15 cellular contexts compared by ENCODE assay signal in the genomic region with DNA sequence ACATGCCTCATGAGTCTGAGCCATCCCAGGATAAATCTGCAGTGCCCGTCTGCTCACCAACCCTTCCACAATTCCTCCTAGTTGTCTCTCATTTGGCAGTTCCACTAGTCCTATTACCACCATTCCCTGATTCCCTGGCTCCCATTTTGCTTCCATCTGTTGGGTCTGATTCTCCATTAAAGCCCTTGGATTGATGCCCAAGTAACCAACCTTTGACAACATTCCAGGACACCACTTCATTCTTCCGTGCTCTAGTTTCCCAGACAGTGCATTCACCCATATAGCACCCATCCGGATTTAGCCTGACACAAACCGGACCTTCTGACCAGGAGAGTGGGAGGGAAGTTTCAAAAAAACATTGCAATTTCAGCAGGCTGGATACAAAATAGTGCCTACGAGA.
DNase-seq lines count a peak whose midpoint lies in the region; ATAC-seq, FAIRE-seq and TF ChIP-seq lines count a peak whose summit lies in the region.
"Had no signal": no experiment of that assay in that cellular context is flagged by ENCODE, and none has a peak within 500 bp of the region (broad histone marks: within the 10 kb centered on the region; RNA-seq: fewer than 3 reads in every experiment).

No MANE protein-coding gene starts in this region.

- CTCF ChIA-PET in IMR-90 (lab: Yijun Ruan, JAX): no interaction called here

- TF ChIP-seq POLR2A in IMR-90 (IDR thresholded peaks at IDR 0.05; ENCODE audit: low read depth, low read length): no peak

- WGBS in IMR-90 (ENCODE audit: extremely low coverage in 2 of 2, insufficient read length in 1 of 2), 2 experiments: 60% methylated on average over 1 of the region's 5 CpGs; no CpG with 5 or more reads in 1 of the 2 experiments

- H3K27ac Mint-ChIP-seq in astrocyte (ENCODE audit: unreplicated experiment): no peak overlapping the region
- H3K27ac Mint-ChIP-seq: activated T-helper 1 cell treated with anti-CD3 and anti-CD28 coated beads, Interleukin-12 subunit alpha, Interleukin-12 subunit beta, Interleukin-2, Interleukin-4 antibody, amounts not matched to agents 30 ng/mL and 10 ng/mL and 1 ng/mL, durations not matched to agents 14 hours and 24 hours and 36 hours; stimulated activated naive CD8-positive, alpha-beta T cell treated with anti-CD3 and anti-CD28 coated beads, Interleukin-15, Interleukin-2, amounts not matched to agents 100 ng/mL and 50 ng/mL, for 24 hours had no signal

- intact Hi-C loops in IMR-90 (cut with micrococcal nuclease): no loop called here

- H3K27me3 ChIP-seq in IMR-90 (ENCODE audit: control insufficient read depth, insufficient read depth, low read length) (no peaks in the 10 kb centered on the region), astrocyte (ENCODE audit: insufficient read depth, low read length) (no peaks in the 10 kb centered on the region)

- no peak overlapping the region for H4K91ac ChIP-seq in IMR-90 (ENCODE audit: insufficient read depth, low read depth, low read length)

- peak; percentile 19 for DNase-seq in AG10803 (ENCODE audit: low read depth)
- DNase-seq in IMR-90: peak; percentile 6
- peak; percentile 60 for DNase-seq in astrocyte (ENCODE audit: low read depth)
- peak; percentile 51 for DNase-seq in iris pigment epithelial cell (ENCODE audit: low read depth)
- DNase-seq in retina: no peak
- DNase-seq in NCI-H1105 treated with DMSO at 0.1 percent for 48 hours (lab: John Stamatoyannopoulos, UW): no peak
- DNase-seq in GF-D8 (lab: John Stamatoyannopoulos, UW): no peak
- DNase-seq: left ventricle myocardium inferior; NCI-H1436 treated with DMSO at 0.1 percent for 48 hours; posterior cingulate gyrus; stimulated activated CD4-positive, alpha-beta T cell treated with anti-CD3 and anti-CD28 coated beads, Interleukin-12 subunit alpha, Interleukin-12 subunit beta, amount 100 ng/mL, for 4 hours had no signal

- H2BK120ac ChIP-seq in IMR-90 (ENCODE audit: low read depth, low read length): no peak overlapping the region

- peaks cover 11% of the 10 kb centered on the region for H3K4me1 Mint-ChIP-seq in astrocyte (ENCODE audit: low read depth, unreplicated experiment)

- TF ChIP-seq RAD21 in IMR-90 (IDR thresholded peaks at IDR 0.05; ENCODE audit: low read length): no peak

- H3K9ac ChIP-seq in IMR-90 (ENCODE audit: low read depth, low read length) (no peak overlapping the region), astrocyte (ENCODE audit: low read length) (peak overlapping the region; percentile 53)

- no peak overlapping the region for H3K23ac ChIP-seq in IMR-90 (ENCODE audit: low read depth, low read length)

- H3K56ac ChIP-seq in IMR-90 (ENCODE audit: extremely low read depth, insufficient read depth, low read length): no peak overlapping the region

- H2BK20ac ChIP-seq in IMR-90 (ENCODE audit: low read depth, low read length): no peak overlapping the region

- H3K9me3 ChIP-seq in IMR-90 (ENCODE audit: control insufficient read depth, insufficient read depth, low read length) (no peaks in the 10 kb centered on the region), astrocyte (ENCODE audit: insufficient read depth, low read depth, low read length) (no peaks in the 10 kb centered on the region)

- H3K9me1 ChIP-seq in IMR-90 (ENCODE audit: insufficient read depth, low read length): no peaks in the 10 kb centered on the region

- H3K79me1 ChIP-seq in IMR-90 (ENCODE audit: low read depth in 1 of 2, low read length in 2 of 2): no peaks in the 10 kb centered on the region

- no peak overlapping the region for H2BK5ac ChIP-seq in IMR-90 (ENCODE audit: low read depth, low read length, poor library complexity, severe bottlenecking)

- no peak overlapping the region for H3K14ac ChIP-seq in IMR-90 (replicated peaks; ENCODE audit: low read depth, low read length)

- no peak overlapping the region for H4K5ac ChIP-seq in IMR-90 (ENCODE audit: low read depth, low read length)

- no peaks in the 10 kb centered on the region for H3K27me3 Mint-ChIP-seq in astrocyte (ENCODE audit: low read depth, unreplicated experiment)
- H3K27me3 Mint-ChIP-seq: stimulated activated naive CD8-positive, alpha-beta T cell treated with anti-CD3 and anti-CD28 coated beads, Interleukin-15, Interleukin-2, amounts not matched to agents 100 ng/mL and 50 ng/mL, for 24 hours had no signal

- BruUV-seq in IMR-90 (replicated peaks; lab: Mats Ljungman, UMichigan): no TSS peak

- no peak overlapping the region for H3K27ac ChIP-seq in IMR-90 (ENCODE audit: insufficient read depth, low read length)
- H3K27ac ChIP-seq in astrocyte (ENCODE audit: low read depth, low read length): peak overlapping the region; percentile 83
- H3K27ac ChIP-seq: left ventricle myocardium inferior had no signal

- H3K4me2 ChIP-seq in IMR-90 (ENCODE audit: low read depth, low read length) (no peak overlapping the region), astrocyte (ENCODE audit: low read length) (peak overlapping the region; percentile 56)

- H3K4me3 ChIP-seq in AG10803 (ENCODE audit: low read length) (no peak overlapping the region), IMR-90 (ENCODE audit: insufficient read depth, low read depth, low read length) (no peak overlapping the region), astrocyte (ENCODE audit: insufficient read depth, low read depth, low read length) (no peak overlapping the region)
- H3K4me3 ChIP-seq: left ventricle myocardium inferior had no signal

- no peak overlapping the region for H2AK9ac ChIP-seq in IMR-90 (replicated peaks; ENCODE audit: low read depth, low read length, poor library complexity)

- no peak for TF ChIP-seq CTCF in AG10803 (conservative IDR thresholded peaks at IDR 0.05; ENCODE audit: low read length)
- no peak for TF ChIP-seq CTCF in IMR-90 (conservative IDR thresholded peaks at IDR 0.05; ENCODE audit: low read depth, low read length)
- TF ChIP-seq CTCF in astrocyte (IDR thresholded peaks at IDR 0.05; ENCODE audit: insufficient read depth, low read depth, low read length): no peak

- no peak overlapping the region; the same call in 2 of the 3 replicates for H2BK15ac ChIP-seq in IMR-90 (ENCODE audit: low read depth, low read length)

- no peaks in the 10 kb centered on the region for H3K9me3 Mint-ChIP-seq in astrocyte (ENCODE audit: unreplicated experiment)
- H3K9me3 Mint-ChIP-seq: activated T-helper 1 cell treated with anti-CD3 and anti-CD28 coated beads, Interleukin-12 subunit alpha, Interleukin-12 subunit beta, Interleukin-2, Interleukin-4 antibody, amounts not matched to agents 30 ng/mL and 10 ng/mL and 1 ng/mL, durations not matched to agents 14 hours and 24 hours and 36 hours; stimulated activated naive CD8-positive, alpha-beta T cell treated with anti-CD3 and anti-CD28 coated beads, Interleukin-15, Interleukin-2, amounts not matched to agents 100 ng/mL and 50 ng/mL, for 24 hours had no signal

- H2AFZ ChIP-seq in IMR-90 (replicated peaks; ENCODE audit: low read length, poor library complexity): no peak overlapping the region
- peak overlapping the region; percentile 48 for H2AFZ ChIP-seq in astrocyte (ENCODE audit: low read depth, low read length)

- H3K36me3 ChIP-seq in IMR-90 (ENCODE audit: control insufficient read depth, insufficient read depth, low read length) (no peaks in the 10 kb centered on the region), astrocyte (ENCODE audit: insufficient read depth, low read length) (no peaks in the 10 kb centered on the region)
- H3K36me3 ChIP-seq: left ventricle myocardium inferior had no signal

- no peaks in the 10 kb centered on the region for H3K79me2 ChIP-seq in astrocyte (ENCODE audit: insufficient read depth, low read length)

- in situ Hi-C loops in IMR-90 (cut with MboI; ENCODE audit: low sequenced_read_pairs): no loop called here

- H3K4me3 Mint-ChIP-seq in astrocyte (ENCODE audit: unreplicated experiment): no peak overlapping the region
- H3K4me3 Mint-ChIP-seq: activated T-helper 1 cell treated with anti-CD3 and anti-CD28 coated beads, Interleukin-12 subunit alpha, Interleukin-12 subunit beta, Interleukin-2, Interleukin-4 antibody, amounts not matched to agents 30 ng/mL and 10 ng/mL and 1 ng/mL, durations not matched to agents 14 hours and 24 hours and 36 hours; stimulated activated naive CD8-positive, alpha-beta T cell treated with anti-CD3 and anti-CD28 coated beads, Interleukin-15, Interleukin-2, amounts not matched to agents 100 ng/mL and 50 ng/mL, for 24 hours had no signal

- 0 out of 2 replicates have a peak overlapping the region, but pooled peaks have one; percentile 62 for H2AK5ac ChIP-seq in IMR-90 (ENCODE audit: low read depth, low read length)

- FAIRE-seq in astrocyte (lab: Jason Lieb, UNC): no peak
- FAIRE-seq: GM18507 had no signal

- H3K36me3 Mint-ChIP-seq in astrocyte (ENCODE audit: low read depth, unreplicated experiment): no peaks in the 10 kb centered on the region

- no peak overlapping the region for H3K18ac ChIP-seq in IMR-90 (ENCODE audit: low read depth, low read length)

- no peak overlapping the region for H3K4ac ChIP-seq in IMR-90 (ENCODE audit: low read depth, low read length)

- POLR2A ChIA-PET in IMR-90 (lab: Charles Lee; ENCODE audit: unreplicated experiment): no interaction called here

- H4K20me1 ChIP-seq in IMR-90 (ENCODE audit: insufficient read depth, low read length) (no peaks in the 10 kb centered on the region), astrocyte (ENCODE audit: insufficient read depth, low read length) (no peaks in the 10 kb centered on the region)

- H4K8ac ChIP-seq in IMR-90 (ENCODE audit: low read depth in 2 of 2, low read length in 2 of 2): no peak overlapping the region

- no peak for ATAC-seq in IMR-90 (ENCODE audit: low read depth)
- ATAC-seq in GM21390 (IDR thresholded peaks at IDR 0.05; ENCODE audit: unreplicated experiment): no peak

- H3K4me1 ChIP-seq in IMR-90 (ENCODE audit: control insufficient read depth, insufficient read depth, low read length): peaks cover 4% of the 10 kb centered on the region; the same call in 1 of the 2 replicates
- peaks cover 13% of the 10 kb centered on the region for H3K4me1 ChIP-seq in astrocyte (ENCODE audit: insufficient read depth, low read length)
- H3K4me1 ChIP-seq: left ventricle myocardium inferior had no signal

- dilution Hi-C loops in IMR-90 (cut with HindIII; ENCODE audit: low sequenced_read_pairs, unreplicated experiment): no loop called here

TF ChIP-seq in IMR-90, 13 proteins besides CTCF, POLR2A, EP300 and RAD21 (continues in another document):
- TF ChIP-seq CEBPB (IDR thresholded peaks at IDR 0.05; ENCODE audit: low read depth, low read length): no peak
- TF ChIP-seq MAZ (IDR thresholded peaks at IDR 0.05; ENCODE audit: borderline replicate concordance, low read depth, low read length): no peak
- TF ChIP-seq, protein P1, sequence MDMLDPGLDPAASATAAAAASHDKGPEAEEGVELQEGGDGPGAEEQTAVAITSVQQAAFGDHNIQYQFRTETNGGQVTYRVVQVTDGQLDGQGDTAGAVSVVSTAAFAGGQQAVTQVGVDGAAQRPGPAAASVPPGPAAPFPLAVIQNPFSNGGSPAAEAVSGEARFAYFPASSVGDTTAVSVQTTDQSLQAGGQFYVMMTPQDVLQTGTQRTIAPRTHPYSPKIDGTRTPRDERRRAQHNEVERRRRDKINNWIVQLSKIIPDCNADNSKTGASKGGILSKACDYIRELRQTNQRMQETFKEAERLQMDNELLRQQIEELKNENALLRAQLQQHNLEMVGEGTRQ (IDR thresholded peaks at IDR 0.05; ENCODE audit: low read depth, low read length): no peak
- TF ChIP-seq CHD1 (IDR thresholded peaks at IDR 0.05; ENCODE audit: low read depth, low read length): no peak
- TF ChIP-seq RCOR1 (IDR thresholded peaks at IDR 0.05; ENCODE audit: insufficient replicate concordance, low read length): no peak

Comparison
In these comparisons a context has a peak if more than half of its experiments do, and no peak if none do; other contexts are left out.
1. DNase-seq: peak in AG10803 (single experiment), IMR-90 (single experiment), astrocyte (single experiment) and iris pigment epithelial cell (single experiment); none in retina (single experiment), NCI-H1105 treated with DMSO at 0.1 percent for 48 hours (single experiment) and GF-D8 (single experiment).